In genomic region chrX:69234624-69235023, GRCh38 we compare ENCODE assay signal across 34 cellular contexts.
"Had no signal": no experiment of that assay in that cellular context is flagged by ENCODE, and none has a peak within 500 bp of the region (broad histone marks: within the 10 kb centered on the region; RNA-seq: fewer than 3 reads in every experiment).

No MANE protein-coding gene starts in this region.

- H3K36me3 ChIP-seq: ascending aorta, breast epithelium, MG63, Peyer's patch, SJSA1 had no signal

- H3K9me3 Mint-ChIP-seq: activated CD4-positive, alpha-beta memory T cell treated with anti-CD3 and anti-CD28 coated beads for 36 hours; activated naive CD4-positive, alpha-beta T cell treated with anti-CD3 and anti-CD28 coated beads, Interleukin-2, amount 50 U/mL, for 24 hours; activated naive CD8-positive, alpha-beta T cell treated with anti-CD3 and anti-CD28 coated beads, Interleukin-2, amount 10 ng/mL, durations not matched to agents 7 days and 5 days; activated T-cell treated with anti-CD3 and anti-CD28 coated beads, Interleukin-2, amount 50 U/mL, for 72 hours; activated T-helper 17 cell treated with anti-CD3 and anti-CD28 coated beads, Interleukin-2, amount 50 U/mL, for 72 hours; T-helper 1 cell treated with Interleukin-12 subunit alpha and Interleukin-12 subunit beta and Interleukin-4 antibody, amounts not matched to agents 30 μg/mL and 1 μg/mL, for 36 hours; T-helper 2 cell treated with Interferon-gamma antibody and Interleukin-4, amounts not matched to agents 5 μg/mL and 100 μg/mL, for 36 hours; WTC11 had no signal

- H3K9me3 ChIP-seq: ascending aorta, body of pancreas, breast epithelium, MG63, Peyer's patch, SJSA1, SK-N-SH had no signal

- H3K27me3 ChIP-seq: ascending aorta, body of pancreas, MG63, Peyer's patch, SJSA1 had no signal

- H3K9ac ChIP-seq: SK-N-SH had no signal

- H3K4me3 Mint-ChIP-seq: activated CD4-positive, alpha-beta memory T cell treated with anti-CD3 and anti-CD28 coated beads for 36 hours; activated CD4-positive, alpha-beta T cell treated with anti-CD3 and anti-CD28 coated beads for 36 hours; activated CD8-positive, alpha-beta memory T cell treated with anti-CD3 and anti-CD28 coated beads, Interleukin-2, amount 10 ng/mL, durations not matched to agents 7 days and 5 days; activated naive CD4-positive, alpha-beta T cell treated with anti-CD3 and anti-CD28 coated beads, Interleukin-2, amount 50 U/mL, for 24 hours; activated naive CD8-positive, alpha-beta T cell treated with anti-CD3 and anti-CD28 coated beads, Interleukin-2, amount 10 ng/mL, durations not matched to agents 7 days and 5 days; activated T-cell treated with anti-CD3 and anti-CD28 coated beads, Interleukin-2, amount 50 U/mL, for 72 hours; activated T-helper 17 cell treated with anti-CD3 and anti-CD28 coated beads, Interleukin-2, amount 50 U/mL, for 72 hours; T-helper 1 cell treated with Interleukin-12 subunit alpha and Interleukin-12 subunit beta and Interleukin-4 antibody, amounts not matched to agents 30 μg/mL and 1 μg/mL, for 36 hours; T-helper 2 cell treated with Interferon-gamma antibody and Interleukin-4, amounts not matched to agents 5 μg/mL and 100 μg/mL, for 36 hours; WTC11 had no signal

- H3K27me3 Mint-ChIP-seq: activated CD4-positive, alpha-beta memory T cell treated with anti-CD3 and anti-CD28 coated beads for 36 hours; activated CD4-positive, alpha-beta T cell treated with anti-CD3 and anti-CD28 coated beads for 36 hours; activated CD8-positive, alpha-beta memory T cell treated with anti-CD3 and anti-CD28 coated beads, Interleukin-2, amount 10 ng/mL, durations not matched to agents 7 days and 5 days; activated naive CD4-positive, alpha-beta T cell treated with anti-CD3 and anti-CD28 coated beads, Interleukin-2, amount 50 U/mL, for 24 hours; activated naive CD8-positive, alpha-beta T cell treated with anti-CD3 and anti-CD28 coated beads, Interleukin-2, amount 10 ng/mL, durations not matched to agents 7 days and 5 days; activated T-helper 17 cell treated with anti-CD3 and anti-CD28 coated beads, Interleukin-2, amount 50 U/mL, for 72 hours had no signal

- H3K4me1 Mint-ChIP-seq: activated CD4-positive, alpha-beta T cell treated with anti-CD3 and anti-CD28 coated beads for 36 hours; activated CD8-positive, alpha-beta memory T cell treated with anti-CD3 and anti-CD28 coated beads, Interleukin-2, amount 10 ng/mL, durations not matched to agents 7 days and 5 days; activated naive CD4-positive, alpha-beta T cell treated with anti-CD3 and anti-CD28 coated beads, Interleukin-2, amount 50 U/mL, for 24 hours; activated naive CD8-positive, alpha-beta T cell treated with anti-CD3 and anti-CD28 coated beads, Interleukin-2, amount 10 ng/mL, durations not matched to agents 7 days and 5 days; activated T-helper 17 cell treated with anti-CD3 and anti-CD28 coated beads, Interleukin-2, amount 50 U/mL, for 72 hours; WTC11 had no signal

- ATAC-seq: activated CD4-positive, alpha-beta T cell treated with anti-CD3 and anti-CD28 coated beads for 36 hours; activated CD4-positive, CD25-positive, alpha-beta regulatory T cell treated with anti-CD3 and anti-CD28 coated beads, Interleukin-2, amount 50 U/mL, for 24 hours; activated CD8-positive, alpha-beta memory T cell treated with anti-CD3 and anti-CD28 coated beads, Interleukin-2, amount 10 ng/mL, durations not matched to agents 7 days and 5 days; activated T-cell treated with anti-CD3 and anti-CD28 coated beads, Interleukin-2, amount 50 U/mL, for 72 hours; activated T-helper 17 cell treated with anti-CD3 and anti-CD28 coated beads, Interleukin-2, amount 50 U/mL, for 72 hours; body of pancreas; PC-3; WTC11 had no signal

- H3K36me3 Mint-ChIP-seq: activated CD4-positive, alpha-beta memory T cell treated with anti-CD3 and anti-CD28 coated beads for 36 hours; activated CD8-positive, alpha-beta memory T cell treated with anti-CD3 and anti-CD28 coated beads, Interleukin-2, amount 10 ng/mL, durations not matched to agents 7 days and 5 days; activated naive CD4-positive, alpha-beta T cell treated with anti-CD3 and anti-CD28 coated beads, Interleukin-2, amount 50 U/mL, for 24 hours; activated naive CD8-positive, alpha-beta T cell treated with anti-CD3 and anti-CD28 coated beads, Interleukin-2, amount 10 ng/mL, durations not matched to agents 7 days and 5 days; WTC11 had no signal

- H3K27ac Mint-ChIP-seq: activated CD4-positive, alpha-beta memory T cell treated with anti-CD3 and anti-CD28 coated beads for 36 hours; activated CD4-positive, alpha-beta T cell treated with anti-CD3 and anti-CD28 coated beads for 36 hours; activated CD8-positive, alpha-beta memory T cell treated with anti-CD3 and anti-CD28 coated beads, Interleukin-2, amount 10 ng/mL, durations not matched to agents 7 days and 5 days; activated naive CD4-positive, alpha-beta T cell treated with anti-CD3 and anti-CD28 coated beads, Interleukin-2, amount 50 U/mL, for 24 hours; activated naive CD8-positive, alpha-beta T cell treated with anti-CD3 and anti-CD28 coated beads, Interleukin-2, amount 10 ng/mL, durations not matched to agents 7 days and 5 days; activated T-cell treated with anti-CD3 and anti-CD28 coated beads, Interleukin-2, amount 50 U/mL, for 72 hours; activated T-helper 17 cell treated with anti-CD3 and anti-CD28 coated beads, Interleukin-2, amount 50 U/mL, for 72 hours; T-helper 1 cell treated with Interleukin-12 subunit alpha and Interleukin-12 subunit beta and Interleukin-4 antibody, amounts not matched to agents 30 μg/mL and 1 μg/mL, for 36 hours; T-helper 2 cell treated with Interferon-gamma antibody and Interleukin-4, amounts not matched to agents 5 μg/mL and 100 μg/mL, for 36 hours; WTC11 had no signal

- H3K4me3 ChIP-seq: ascending aorta, body of pancreas, breast epithelium, MG63, Peyer's patch, SJSA1 had no signal

- H3K4me2 ChIP-seq: SK-N-SH had no signal

- H3K4me1 ChIP-seq: ascending aorta, body of pancreas, breast epithelium, Peyer's patch, SJSA1 had no signal

- DNase-seq: activated CD4-positive, alpha-beta memory T cell treated with anti-CD3 and anti-CD28 coated beads for 36 hours; activated CD4-positive, alpha-beta T cell treated with anti-CD3 and anti-CD28 coated beads for 36 hours; activated CD4-positive, alpha-beta T cell treated with anti-CD3 and anti-CD28 coated beads, Interleukin-2, amount 50 U/mL, for 1 hour; activated CD8-positive, alpha-beta memory T cell treated with anti-CD3 and anti-CD28 coated beads, Interleukin-2, amount 10 ng/mL, durations not matched to agents 7 days and 5 days; activated gamma-delta T cell; activated naive CD4-positive, alpha-beta T cell treated with Interleukin-2 at 50 U/mL for 16 hours; activated naive CD8-positive, alpha-beta T cell treated with anti-CD3 and anti-CD28 coated beads, Interleukin-2, amount 10 ng/mL, durations not matched to agents 7 days and 5 days; activated T-cell treated with anti-CD3 and anti-CD28 coated beads, Interleukin-2, amount 50 U/mL, for 1 hour; activated T-cell treated with anti-CD3 and anti-CD28 coated beads, Interleukin-2, amount 50 U/mL, for 72 hours; amygdala; body of pancreas; caudate nucleus; cerebellar nuclear complex; MG63; NCI-H1092; NCI-H1436 treated with DMSO at 0.1 percent for 48 hours; NCI-H1694 treated with DMSO at 0.1 percent for 48 hours; NCI-H2029; NCI-H345; NCI-H524 treated with DMSO at 0.1 percent for 48 hours; PC-3; RPMI8226; SHP77 treated with DMSO at 0.1 percent for 48 hours; SK-N-SH had no signal

- H3K27ac ChIP-seq: ascending aorta, body of pancreas, breast epithelium, Peyer's patch, SJSA1 had no signal
